ENCODE assay signal across 20 cellular contexts in genomic region chr9:96725576-96725975, GRCh38. TPM values are rescaled to one million over a fixed set of nuclear protein-coding genes. Genes with fewer than 3 reads are reported as not detected.
DNase-seq lines count a peak whose midpoint lies in the region; TF ChIP-seq lines count a peak whose summit lies in the region.
"Had no signal": no experiment of that assay in that cellular context is flagged by ENCODE, and none has a peak within 500 bp of the region (broad histone marks: within the 10 kb centered on the region; RNA-seq: fewer than 3 reads in every experiment).

No MANE protein-coding gene starts in this region.

- TF ChIP-seq CTCF in endodermal cell (conservative IDR thresholded peaks at IDR 0.05), result no peak
- no peak for TF ChIP-seq CTCF in coronary artery (IDR thresholded peaks at IDR 0.05)

- H3K4me1 ChIP-seq in endodermal cell (ENCODE audit: control insufficient read depth, insufficient read depth, low read length) (no peaks in the 10 kb centered on the region), mesendoderm (ENCODE audit: control insufficient read depth, low read depth, low read length) (no peaks in the 10 kb centered on the region)
- H3K4me1 ChIP-seq: BE2C had no signal

- no peak overlapping the region for H3K23ac ChIP-seq in mesendoderm (ENCODE audit: low read length)

- no peaks in the 10 kb centered on the region for H3K27me3 Mint-ChIP-seq in endodermal cell (ENCODE audit: insufficient read depth)

- H3K36me3 ChIP-seq in endodermal cell (ENCODE audit: control insufficient read depth, insufficient read depth, low read length), result no peaks in the 10 kb centered on the region
- H3K36me3 ChIP-seq in mesendoderm (ENCODE audit: control insufficient read depth, insufficient read depth, low read length), result no peaks in the 10 kb centered on the region
- H3K36me3 ChIP-seq: BE2C had no signal

- H2BK5ac ChIP-seq in mesendoderm (ENCODE audit: low read length), result no peak overlapping the region

- H3K27ac ChIP-seq in endodermal cell (ENCODE audit: low read depth, low read length), result no peak overlapping the region
- H3K27ac ChIP-seq in mesendoderm (ENCODE audit: low read depth, low read length), result no peak overlapping the region
- no peak overlapping the region for H3K27ac ChIP-seq in coronary artery
- H3K27ac ChIP-seq: 22Rv1; BLaER1 treated with 17β-estradiol and CSF1 and Interleukin-3, amounts not matched to agents 10 nM and 100 nM had no signal

- no peak overlapping the region for H3K9ac ChIP-seq in endodermal cell (ENCODE audit: extremely low read depth, low read length, poor library complexity, severe bottlenecking)
- no peak overlapping the region for H3K9ac ChIP-seq in mesendoderm (ENCODE audit: low read length)
- H3K9ac ChIP-seq: BLaER1 treated with 17β-estradiol and CSF1 and Interleukin-3, amounts not matched to agents 10 nM and 100 nM had no signal

- H3K56ac ChIP-seq in mesendoderm (ENCODE audit: low read length), result no peak overlapping the region

- no peak overlapping the region for H3K4ac ChIP-seq in mesendoderm (ENCODE audit: low read depth, low read length)

- H3K9me3 ChIP-seq in endodermal cell (ENCODE audit: control insufficient read depth, low read length), result no peaks in the 10 kb centered on the region
- H3K9me3 ChIP-seq: BE2C had no signal

- H4K5ac ChIP-seq in mesendoderm (ENCODE audit: low read length), result no peak overlapping the region

- no peak overlapping the region for H3K4me2 ChIP-seq in mesendoderm (ENCODE audit: low read length)
- H3K4me2 ChIP-seq: BLaER1 treated with 17β-estradiol and CSF1 and Interleukin-3, amounts not matched to agents 10 nM and 100 nM; GM23338 had no signal

- H2AK5ac ChIP-seq in mesendoderm (ENCODE audit: low read length), result no peak overlapping the region

- H3K79me2 ChIP-seq in mesendoderm (ENCODE audit: control insufficient read depth, insufficient read depth, low read length), result no peaks in the 10 kb centered on the region

- no peaks in the 10 kb centered on the region for H3K79me1 ChIP-seq in mesendoderm (ENCODE audit: low read length)

- no peak overlapping the region for H3K27ac Mint-ChIP-seq in endodermal cell
- H3K27ac Mint-ChIP-seq: CD4-positive, alpha-beta T cell; CD8-positive, alpha-beta memory T cell; GM23338; H9 had no signal

- H3K36me3 Mint-ChIP-seq in endodermal cell (ENCODE audit: low read depth), result peaks cover 8% of the 10 kb centered on the region
- H3K36me3 Mint-ChIP-seq: CD14-positive monocyte had no signal

- WGBS in endodermal cell (ENCODE audit: insufficient coverage in 1 of 2, insufficient read length in 1 of 2), 2 experiments, result 87 to 92% methylated on average over 6 to 9 of the region's 9 CpGs
- WGBS in mesendoderm (ENCODE audit: extremely low coverage, insufficient coverage, low lambda C conversion rate), result no CpG with 5 or more reads among the region's 9 CpGs

- H4K8ac ChIP-seq in mesendoderm (ENCODE audit: low read depth, low read length), result no peak overlapping the region

- no peak overlapping the region for H2BK120ac ChIP-seq in mesendoderm (ENCODE audit: low read depth, low read length)

- H3K27me3 ChIP-seq in endodermal cell (ENCODE audit: control insufficient read depth, insufficient read depth, low read length, poor library complexity, severe bottlenecking), result no peaks in the 10 kb centered on the region
- H3K27me3 ChIP-seq in mesendoderm (ENCODE audit: insufficient read depth, low read length, poor library complexity), result no peaks in the 10 kb centered on the region

- no peak overlapping the region for H2BK15ac ChIP-seq in mesendoderm (replicated peaks; ENCODE audit: low read depth)

- H3K9me3 Mint-ChIP-seq in endodermal cell, result no peaks in the 10 kb centered on the region
- H3K9me3 Mint-ChIP-seq: GM23338 had no signal

- DNase-seq in COLO829 (ENCODE audit: low spot score) (peak; percentile 8), endodermal cell (peak; percentile 63), mesendoderm (peak; percentile 21), coronary artery (ENCODE audit: low spot score) (no peak), AG08396 (ENCODE audit: low spot score) (no peak), NCI-H510A treated with DMSO at 0.1 percent for 48 hours (lab: John Stamatoyannopoulos, UW) (no peak)
- DNase-seq: AML-193; BE2C; Calu3; CD4-positive, alpha-beta T cell; CD8-positive, alpha-beta memory T cell; COR-L47; DMS53; DMS79 treated with DMSO at 0.1 percent for 48 hours; GF-D8; H9 had no signal

- no peak overlapping the region for H3K18ac ChIP-seq in mesendoderm (ENCODE audit: low read length)

- H3K4me3 Mint-ChIP-seq in endodermal cell, result no peak overlapping the region
- H3K4me3 Mint-ChIP-seq: CD14-positive monocyte; CD4-positive, alpha-beta T cell; CD8-positive, alpha-beta memory T cell; GM23338; H9 had no signal

- H3K4me3 ChIP-seq in endodermal cell (ENCODE audit: low read length) (no peak overlapping the region), mesendoderm (ENCODE audit: low read length) (no peak overlapping the region), coronary artery (no peak overlapping the region)
- H3K4me3 ChIP-seq: BLaER1 treated with 17β-estradiol and CSF1 and Interleukin-3, amounts not matched to agents 10 nM and 100 nM; GM23338 had no signal

- H3K4me1 Mint-ChIP-seq in endodermal cell, result peaks cover 8% of the 10 kb centered on the region
- H3K4me1 Mint-ChIP-seq: GM23338 had no signal

RNA-seq across cellular contexts. Expression of gene ZNF510, which starts 52.3 kb away (rescaled TPM):
- total RNA-seq in endodermal cell, result 10 to 100 TPM; 15.8 to 18.2 TPM
- 15.2 TPM for polyA plus RNA-seq in endodermal cell (2013, experiment 1 of 2)
- polyA plus RNA-seq in endodermal cell (2013, experiment 2 of 2), result 15.6 TPM
- polyA plus RNA-seq in mesendoderm (2013, experiment 1 of 2), result 5.4 TPM
- 5.4 TPM for polyA plus RNA-seq in mesendoderm (2013, experiment 2 of 2)

Comparison
In these comparisons a context has a peak if more than half of its experiments do, and no peak if none do; other contexts are left out.
1. DNase-seq: peak in COLO829 (single experiment), endodermal cell (single experiment) and mesendoderm (single experiment); none in coronary artery (single experiment), AG08396 (single experiment) and NCI-H510A treated with DMSO at 0.1 percent for 48 hours (single experiment).